Comparison of ENCODE assay signal across 28 cellular contexts in genomic region chr5:51024263-51024662, GRCh38.
"Had no signal": no experiment of that assay in that cellular context is flagged by ENCODE, and none has a peak within 500 bp of the region (broad histone marks: within the 10 kb centered on the region; RNA-seq: fewer than 3 reads in every experiment).

No MANE protein-coding gene starts in this region.

- H3K27me3 ChIP-seq: colonic mucosa, esophagus muscularis mucosa, esophagus squamous epithelium, foreskin keratinocyte, gastrocnemius medialis, gastroesophageal sphincter, heart left ventricle, heart right ventricle had no signal

- H3K27ac ChIP-seq: colonic mucosa, coronary artery, dorsolateral prefrontal cortex, epithelial cell of prostate, esophagus muscularis mucosa, esophagus squamous epithelium, foreskin keratinocyte, gastrocnemius medialis, gastroesophageal sphincter, heart left ventricle, heart right ventricle had no signal

- H3K36me3 ChIP-seq: colonic mucosa, esophagus muscularis mucosa, esophagus squamous epithelium, gastrocnemius medialis, gastroesophageal sphincter, heart left ventricle, heart right ventricle had no signal

- ATAC-seq: effector memory CD8-positive, alpha-beta T cell; esophagus mucosa; foreskin keratinocyte; gastrocnemius medialis; gastroesophageal sphincter; heart left ventricle; heart right ventricle had no signal

- H3K9me3 ChIP-seq: colonic mucosa, esophagus muscularis mucosa, esophagus squamous epithelium, gastrocnemius medialis, gastroesophageal sphincter, heart left ventricle, heart right ventricle had no signal

- H3K4me1 ChIP-seq: colonic mucosa, esophagus muscularis mucosa, esophagus squamous epithelium, foreskin keratinocyte, gastrocnemius medialis, gastroesophageal sphincter, heart left ventricle, heart right ventricle had no signal

- FAIRE-seq: colon, endometrium, endothelial cell of umbilical vein, frontal cortex had no signal

- H3K4me3 ChIP-seq: colonic mucosa, coronary artery, dorsolateral prefrontal cortex, esophagus muscularis mucosa, esophagus squamous epithelium, gastrocnemius medialis, gastroesophageal sphincter, heart left ventricle, heart right ventricle had no signal

- DNase-seq: colonic mucosa; cortex of kidney; dermis blood vessel endothelial cell; dorsolateral prefrontal cortex; effector CD4-positive, alpha-beta T cell; effector CD8-positive, alpha-beta T cell; effector memory CD4-positive, alpha-beta T cell; effector memory CD8-positive, alpha-beta T cell; endodermal cell; erythroblast; esophagus squamous epithelium; foreskin fibroblast; foreskin keratinocyte; foreskin melanocyte; gastrocnemius medialis; glutamatergic neuron; head of caudate nucleus; heart left ventricle; heart right ventricle had no signal
